8 cellular contexts compared by ENCODE assay signal in the genomic region with DNA sequence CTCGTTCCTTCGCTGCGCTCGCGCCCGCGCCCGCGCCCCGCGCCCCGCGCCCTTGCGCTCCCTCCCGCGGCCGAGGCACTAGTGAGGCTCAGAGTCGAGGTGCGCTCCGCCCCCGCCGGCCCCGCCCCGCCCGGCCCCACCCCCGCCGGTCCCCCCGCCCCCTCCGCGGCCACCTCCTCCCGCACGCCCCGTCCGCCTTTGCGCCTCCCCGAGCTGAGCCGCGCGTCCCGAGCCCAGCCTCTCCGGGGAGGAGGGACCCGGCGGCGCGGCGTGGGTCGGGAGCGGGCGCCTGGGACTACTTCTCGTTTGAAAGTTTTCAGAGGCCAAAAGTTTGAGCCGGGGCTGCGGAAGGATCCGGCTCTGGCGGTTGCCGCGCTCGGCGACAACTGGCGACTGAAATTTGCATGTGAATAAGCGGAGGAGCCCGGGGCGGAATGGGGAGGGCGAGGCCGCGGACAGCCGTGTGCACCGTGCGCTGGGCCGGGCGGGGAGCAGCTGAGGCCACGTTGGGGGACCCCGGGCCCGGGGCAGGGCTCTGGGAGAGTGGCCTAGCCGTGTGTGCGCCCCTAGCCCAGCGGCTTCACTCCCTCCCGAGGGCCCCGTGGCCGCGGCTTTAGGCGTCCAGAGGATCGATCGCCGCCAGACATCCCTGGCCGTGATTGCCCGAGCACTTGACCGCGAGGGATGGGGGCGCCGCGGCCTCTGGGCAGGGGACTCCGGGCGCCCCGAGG. TPM values are rescaled to one million over a fixed set of nuclear protein-coding genes. Genes with fewer than 3 reads are reported as not detected.
DNase-seq lines count a peak whose midpoint lies in the region; ATAC-seq and TF ChIP-seq lines count a peak whose summit lies in the region.

A gene (minus strand): TSS at position 83 of the 731 bp plus-strand sequence. CDS start 262 bp downstream, outside the sequence.

- DNase-seq in DMS79 (lab: John Stamatoyannopoulos, UW) (peak; percentile 21), SKM-1 treated with dmso at 0.1 percent for 144 hours (lab: John Stamatoyannopoulos, UW; ENCODE audit: unreplicated experiment) (peak; percentile 95), Right ventricle myocardium inferior (ENCODE audit: missing footprints) (peak; percentile 98), tibial artery (peak; percentile 89 to 98)

- H3K4me1 ChIP-seq in HUES6 (ENCODE audit: control insufficient read depth, insufficient read depth, low read length) (peaks cover 48% of the 10 kb centered on the region), parathyroid adenoma (peaks cover 2% of the 10 kb centered on the region), tibial artery (peaks cover 4 to 82% (median 73%) of the 10 kb centered on the region in 4 donors)

- H3K4me3 ChIP-seq in HUES6 (ENCODE audit: low read depth, low read length): peak within 1 kb of the TSS; percentile 82
- H3K4me3 ChIP-seq in parathyroid adenoma (ENCODE audit: low read depth, low read length): peak within 1 kb of the TSS; percentile 66
- H3K4me3 ChIP-seq in tibial artery: peak within 1 kb of the TSS; percentile 73 to 99

- no peaks in the 10 kb centered on the region for H3K27me3 ChIP-seq in HUES6 (ENCODE audit: control insufficient read depth, insufficient read depth, low read length)
- no peaks in the 10 kb centered on the region for H3K27me3 ChIP-seq in parathyroid adenoma (ENCODE audit: control insufficient read depth, insufficient read depth, low read length)
- no peaks in the 10 kb centered on the region for H3K27me3 ChIP-seq in tibial artery

- H3K27ac Mint-ChIP-seq in activated naive CD8-positive, alpha-beta T cell: peak within 1 kb of the TSS; percentile 87

- no peaks in the 10 kb centered on the region for H3K79me2 ChIP-seq in parathyroid adenoma

- intact Hi-C loops in Right ventricle myocardium inferior (cut with DNase I) (loop anchor here (2.0 kb wide), 1 partner anchor 19 kb away; no protein-coding TSS in a partner anchor), tibial artery (cut with DNase I; ENCODE audit: low total_unique reads) (no loop called here)

- no peak for TF ChIP-seq CTCF in parathyroid adenoma (IDR thresholded peaks at IDR 0.05)
- no peak for TF ChIP-seq CTCF in tibial artery (IDR thresholded peaks at IDR 0.05)

- peak; percentile 48 for ATAC-seq in GM21423 (IDR thresholded peaks at IDR 0.05; ENCODE audit: unreplicated experiment)
- peak; percentile 86 for ATAC-seq in Right ventricle myocardium inferior

- H3K36me3 ChIP-seq in HUES6 (ENCODE audit: control insufficient read depth, insufficient read depth, low read length) (peaks cover 22% of the 10 kb centered on the region), parathyroid adenoma (ENCODE audit: control insufficient read depth, insufficient read depth, low read length) (no peaks in the 10 kb centered on the region), tibial artery (peaks cover 0 to 21% (median 9%) of the 10 kb centered on the region in 3 donors)

- H3K9me3 ChIP-seq in HUES6 (ENCODE audit: control insufficient read depth, insufficient read depth, low read depth, low read length) (no peaks in the 10 kb centered on the region), parathyroid adenoma (ENCODE audit: control insufficient read depth, low read length) (no peaks in the 10 kb centered on the region), tibial artery (no peaks in the 10 kb centered on the region)

- H3K4me1 Mint-ChIP-seq in activated naive CD8-positive, alpha-beta T cell (ENCODE audit: low read depth): peaks cover 13% of the 10 kb centered on the region

- H3K27me3 Mint-ChIP-seq in activated naive CD8-positive, alpha-beta T cell: no peaks in the 10 kb centered on the region

- peak within 1 kb of the TSS; percentile 98 for H3K4me2 ChIP-seq in parathyroid adenoma (ENCODE audit: low read length)

- no peaks in the 10 kb centered on the region for H3K36me3 Mint-ChIP-seq in activated naive CD8-positive, alpha-beta T cell

- H3K9me3 Mint-ChIP-seq in activated naive CD8-positive, alpha-beta T cell (ENCODE audit: low read depth): no peaks in the 10 kb centered on the region

- peak within 1 kb of the TSS; percentile 84 for H2AFZ ChIP-seq in parathyroid adenoma

- H3K4me3 Mint-ChIP-seq in activated naive CD8-positive, alpha-beta T cell: peak within 1 kb of the TSS; percentile 91

- peak within 1 kb of the TSS; percentile 83 for H3K9ac ChIP-seq in HUES6 (ENCODE audit: low read length)
- no peak within 1 kb of the TSS for H3K9ac ChIP-seq in parathyroid adenoma

- H3K27ac ChIP-seq in HUES6 (ENCODE audit: low read depth, low read length): peak within 1 kb of the TSS; percentile 91
- H3K27ac ChIP-seq in parathyroid adenoma: peak within 1 kb of the TSS; percentile 84
- H3K27ac ChIP-seq in tibial artery: peak within 1 kb of the TSS; percentile 95 to 98

RNA-seq across cellular contexts. Expression of the gene that starts here (rescaled TPM):
- total RNA-seq in Right ventricle myocardium inferior: 18.7 TPM

Comparison
In these comparisons a context has a peak if more than half of its experiments do, and no peak if none do; other contexts are left out.
1. Peak in every context shown above with its lines: DNase-seq, ATAC-seq, H3K4me3 ChIP-seq and H3K27ac ChIP-seq.
2. DNase-seq: peak in every context shown above with its lines; median percentile 98 in Right ventricle myocardium inferior; 95 in SKM-1 treated with dmso at 0.1 percent for 144 hours; 94 in tibial artery; 21 in DMS79.